Comparison of ENCODE assay signal across 16 cellular contexts in genomic region chr1:8939362-8939995, GRCh38. TPM values are rescaled to one million over a fixed set of nuclear protein-coding genes. Genes with fewer than 3 reads are reported as not detected.
DNase-seq lines count a peak whose midpoint lies in the region; ATAC-seq and TF ChIP-seq lines count a peak whose summit lies in the region.
"Had no signal": no experiment of that assay in that cellular context is flagged by ENCODE, and none has a peak within 500 bp of the region (broad histone marks: within the 10 kb centered on the region; RNA-seq: fewer than 3 reads in every experiment).

No MANE protein-coding gene starts in this region.

- H3K27me3 Mint-ChIP-seq in CD8-positive, alpha-beta memory T cell = peaks cover 0 to 2% of the 10 kb centered on the region in 2 donors
- H3K27me3 Mint-ChIP-seq in activated T-helper 2 cell treated with anti-CD3 and anti-CD28 coated beads, Interferon-gamma antibody, Interleukin-2, Interleukin-4, amounts not matched to agents 10 μg/mL and 5 μg/mL and 100 μg/mL, durations not matched to agents 14 hours and 24 hours and 36 hours (ENCODE audit: low read depth) = no peaks in the 10 kb centered on the region

- POLR2A ChIA-PET in CD8-positive, alpha-beta memory T cell (lab: Charles Lee) = interaction anchor here (0.6 kb wide), 1 partner anchor 16 kb away, joined by 3 read pairs; no protein-coding TSS in a partner anchor

- no peak overlapping the region for H3K27ac ChIP-seq in CD8-positive, alpha-beta memory T cell (ENCODE audit: low read depth, low read length)
- H3K27ac ChIP-seq in foreskin keratinocyte = no peak overlapping the region
- H3K27ac ChIP-seq: adrenal gland, SJSA1 had no signal

- ATAC-seq in foreskin keratinocyte (peak; percentile 37), HG02852 (IDR thresholded peaks at IDR 0.05; ENCODE audit: unreplicated experiment) (no peak)
- ATAC-seq: sciatic nerve had no signal

- no peak for DNase-seq in CD8-positive, alpha-beta memory T cell
- DNase-seq in HT1080 (ENCODE audit: low read depth) (peak; percentile 48), foreskin keratinocyte (peak in 1 of 2 donors; percentile 42), NCI-H82 treated with DMSO at 0.1 percent for 48 hours (lab: John Stamatoyannopoulos, UW; ENCODE audit: unreplicated experiment) (no peak), NCI-H2029 treated with DMSO at 0.1 percent for 48 hours (lab: John Stamatoyannopoulos, UW) (no peak), hypothalamus (lab: John Stamatoyannopoulos, UW) (no peak)
- no peak for DNase-seq in activated T-helper 2 cell treated with anti-CD3 and anti-CD28 coated beads, Interferon-gamma antibody, Interleukin-2, Interleukin-4, amounts not matched to agents 10 μg/mL and 5 μg/mL and 100 μg/mL, durations not matched to agents 14 hours and 24 hours and 36 hours (ENCODE audit: low spot score)
- DNase-seq: activated CD4-positive, CD25-positive, alpha-beta regulatory T cell treated with anti-CD3 and anti-CD28 coated beads, Interleukin-2, amount 50 U/mL, for 72 hours; adrenal gland; effector CD4-positive, alpha-beta T cell; H7; KBM-7 had no signal

- H3K4me1 ChIP-seq in CD8-positive, alpha-beta memory T cell (ENCODE audit: insufficient read depth, low read length) = peaks cover 48% of the 10 kb centered on the region
- peaks cover 3% of the 10 kb centered on the region for H3K4me1 ChIP-seq in foreskin keratinocyte
- H3K4me1 ChIP-seq: adrenal gland had no signal

- H3K27ac Mint-ChIP-seq in CD8-positive, alpha-beta memory T cell = peak overlapping the region in 6 of 8 donors; percentile 23 to 66 (median 38)
- H3K27ac Mint-ChIP-seq in activated T-helper 2 cell treated with anti-CD3 and anti-CD28 coated beads, Interferon-gamma antibody, Interleukin-2, Interleukin-4, amounts not matched to agents 10 μg/mL and 5 μg/mL and 100 μg/mL, durations not matched to agents 14 hours and 24 hours and 36 hours = peak overlapping the region; percentile 31

- H3K4me3 Mint-ChIP-seq in CD8-positive, alpha-beta memory T cell = peak overlapping the region in 2 of 7 donors; percentile 31 to 42
- H3K4me3 Mint-ChIP-seq in activated T-helper 2 cell treated with anti-CD3 and anti-CD28 coated beads, Interferon-gamma antibody, Interleukin-2, Interleukin-4, amounts not matched to agents 10 μg/mL and 5 μg/mL and 100 μg/mL, durations not matched to agents 14 hours and 24 hours and 36 hours (ENCODE audit: low read depth) = no peak overlapping the region
- H3K4me3 Mint-ChIP-seq: CD14-positive monocyte had no signal

- H3K9me3 Mint-ChIP-seq in CD8-positive, alpha-beta memory T cell = no peaks in the 10 kb centered on the region
- no peaks in the 10 kb centered on the region for H3K9me3 Mint-ChIP-seq in activated T-helper 2 cell treated with anti-CD3 and anti-CD28 coated beads, Interferon-gamma antibody, Interleukin-2, Interleukin-4, amounts not matched to agents 10 μg/mL and 5 μg/mL and 100 μg/mL, durations not matched to agents 14 hours and 24 hours and 36 hours

- H3K4me3 ChIP-seq in CD8-positive, alpha-beta memory T cell (ENCODE audit: low read length) = no peak overlapping the region
- H3K4me3 ChIP-seq: adrenal gland, SJSA1 had no signal

- TF ChIP-seq CTCF in foreskin keratinocyte (conservative IDR thresholded peaks at IDR 0.05) = no peak

- H3K36me3 ChIP-seq in CD8-positive, alpha-beta memory T cell (ENCODE audit: insufficient read depth, low read length) = no peaks in the 10 kb centered on the region
- H3K36me3 ChIP-seq: adrenal gland, SJSA1 had no signal

- H3K36me3 Mint-ChIP-seq in CD8-positive, alpha-beta memory T cell = peaks cover 0 to 3% (median 0%) of the 10 kb centered on the region in 3 donors
- H3K36me3 Mint-ChIP-seq in activated T-helper 2 cell treated with anti-CD3 and anti-CD28 coated beads, Interferon-gamma antibody, Interleukin-2, Interleukin-4, amounts not matched to agents 10 μg/mL and 5 μg/mL and 100 μg/mL, durations not matched to agents 14 hours and 24 hours and 36 hours (ENCODE audit: low read depth) = no peaks in the 10 kb centered on the region
- H3K36me3 Mint-ChIP-seq: CD14-positive monocyte had no signal

- H3K27me3 ChIP-seq in CD8-positive, alpha-beta memory T cell (ENCODE audit: insufficient read depth, low read length, poor library complexity, severe bottlenecking) = no peaks in the 10 kb centered on the region
- H3K27me3 ChIP-seq in foreskin keratinocyte = no peaks in the 10 kb centered on the region
- H3K27me3 ChIP-seq: adrenal gland, SJSA1 had no signal

- intact Hi-C loops in activated T-helper 2 cell treated with anti-CD3 and anti-CD28 coated beads, Interferon-gamma antibody, Interleukin-2, Interleukin-4, amounts not matched to agents 10 μg/mL and 5 μg/mL and 100 μg/mL, durations not matched to agents 14 hours and 24 hours and 36 hours (cut with micrococcal nuclease) = loop anchor here (5.0 kb wide), 1 partner anchor 33 kb away; no protein-coding TSS in a partner anchor

- no peaks in the 10 kb centered on the region for H3K9me3 ChIP-seq in CD8-positive, alpha-beta memory T cell (ENCODE audit: low read length)
- H3K9me3 ChIP-seq: adrenal gland, SJSA1 had no signal

- H3K4me1 Mint-ChIP-seq in CD8-positive, alpha-beta memory T cell = peaks cover 29 to 53% (median 39%) of the 10 kb centered on the region in 3 donors
- H3K4me1 Mint-ChIP-seq in activated T-helper 2 cell treated with anti-CD3 and anti-CD28 coated beads, Interferon-gamma antibody, Interleukin-2, Interleukin-4, amounts not matched to agents 10 μg/mL and 5 μg/mL and 100 μg/mL, durations not matched to agents 14 hours and 24 hours and 36 hours (ENCODE audit: low read depth) = peaks cover 48% of the 10 kb centered on the region

- CTCF ChIA-PET in CD8-positive, alpha-beta memory T cell (lab: Charles Lee) = interaction anchor here (0.9 to 1.2 kb wide), 3 partner anchors 10 to 77 kb away, joined by 3 to 4 read pairs (median 4); no protein-coding TSS in a partner anchor

RNA-seq across cellular contexts. Expression of gene CA6, which starts 6.2 kb away (rescaled TPM):
- total RNA-seq in CD8-positive, alpha-beta memory T cell = 1 to 10 TPM; 1.2 to 1.4 TPM
- 3.7 TPM for polyA plus RNA-seq in CD8-positive, alpha-beta memory T cell
- not detected in 2 replicates for total RNA-seq in HT1080 (2014; rRNA removed; shearing (Covaris generic))
- 0.05 TPM in 1 of 2 replicates, not detected in the other for polyA plus RNA-seq in HT1080 (2015; cell fraction: cytosol; rRNA removed)
- polyA plus RNA-seq in HT1080 (2015; cell fraction: nucleus; rRNA removed) = not detected in 2 replicates
- 0.37 and 0.41 TPM in 2 replicates for total RNA-seq in activated T-helper 2 cell treated with anti-CD3 and anti-CD28 coated beads, Interferon-gamma antibody, Interleukin-2, Interleukin-4, amounts not matched to agents 10 μg/mL and 5 μg/mL and 100 μg/mL, durations not matched to agents 14 hours and 24 hours and 36 hours
- total RNA-seq in foreskin keratinocyte = not detected in 2 replicates
- polyA plus RNA-seq in foreskin keratinocyte = not detected in 2 replicates
- total RNA-seq: adrenal gland, H7, sciatic nerve, SJSA1 had no signal
- polyA plus RNA-seq: adrenal gland, CD14-positive monocyte had no signal
